In the genomic region with DNA sequence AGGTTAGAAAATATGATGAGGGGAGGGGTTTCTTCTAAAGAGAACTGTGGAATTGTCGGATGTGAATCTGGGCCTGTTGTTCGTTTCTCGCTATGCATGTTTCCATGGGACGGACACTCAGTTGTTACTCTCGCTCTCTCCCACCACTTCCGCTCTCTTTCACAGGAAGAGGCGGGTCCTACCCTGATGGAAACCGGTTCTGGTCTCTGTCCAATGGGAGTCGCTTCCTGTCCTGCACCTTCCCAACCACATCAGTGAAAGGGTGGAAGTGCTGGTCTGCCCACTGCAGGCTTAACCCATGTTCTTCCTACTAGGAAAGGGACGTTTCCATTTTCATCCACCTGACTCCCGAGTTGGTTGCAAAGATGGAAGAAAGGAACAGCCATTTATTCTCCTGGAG, we compare ENCODE assay signal across 15 cellular contexts.
DNase-seq lines count a peak whose midpoint lies in the region; ATAC-seq and TF ChIP-seq lines count a peak whose summit lies in the region.
"Had no signal": no experiment of that assay in that cellular context is flagged by ENCODE, and none has a peak within 500 bp of the region (broad histone marks: within the 10 kb centered on the region; RNA-seq: fewer than 3 reads in every experiment).

No MANE protein-coding gene starts in this region.

- H3K4me3 Mint-ChIP-seq in activated naive CD8-positive, alpha-beta T cell treated with anti-CD3 and anti-CD28 coated beads, Interleukin-2, amount 50 U/mL, for 24 hours: peak overlapping the region; percentile 21
- no peak overlapping the region for H3K4me3 Mint-ChIP-seq in activated naive CD8-positive, alpha-beta T cell treated with anti-CD3 and anti-CD28 coated beads for 36 hours
- peak overlapping the region in 1 of 2 donors; percentile 49 for H3K4me3 Mint-ChIP-seq in activated T-cell treated with anti-CD3 and anti-CD28 coated beads, Interleukin-2, amount 50 U/mL, for 72 hours
- H3K4me3 Mint-ChIP-seq: activated CD8-positive, alpha-beta memory T cell treated with anti-CD3 and anti-CD28 coated beads, Interleukin-2, amount 10 ng/mL, durations not matched to agents 7 days and 5 days had no signal

- no peak overlapping the region for H3K27ac Mint-ChIP-seq in activated naive CD8-positive, alpha-beta T cell treated with anti-CD3 and anti-CD28 coated beads, Interleukin-2, amount 50 U/mL, for 24 hours
- H3K27ac Mint-ChIP-seq in activated naive CD8-positive, alpha-beta T cell treated with anti-CD3 and anti-CD28 coated beads for 36 hours: no peak overlapping the region
- H3K27ac Mint-ChIP-seq in activated T-cell treated with anti-CD3 and anti-CD28 coated beads, Interleukin-2, amount 50 U/mL, for 72 hours: no peak overlapping the region
- H3K27ac Mint-ChIP-seq: activated CD8-positive, alpha-beta memory T cell treated with anti-CD3 and anti-CD28 coated beads, Interleukin-2, amount 10 ng/mL, durations not matched to agents 7 days and 5 days; CD8-positive, alpha-beta memory T cell had no signal

- no peaks in the 10 kb centered on the region for H3K27me3 Mint-ChIP-seq in activated naive CD8-positive, alpha-beta T cell treated with anti-CD3 and anti-CD28 coated beads, Interleukin-2, amount 50 U/mL, for 24 hours
- no peaks in the 10 kb centered on the region for H3K27me3 Mint-ChIP-seq in activated naive CD8-positive, alpha-beta T cell treated with anti-CD3 and anti-CD28 coated beads for 36 hours
- peaks cover 21% of the 10 kb centered on the region for H3K27me3 Mint-ChIP-seq in activated T-cell treated with anti-CD3 and anti-CD28 coated beads, Interleukin-2, amount 50 U/mL, for 72 hours (ENCODE audit: low read depth)
- H3K27me3 Mint-ChIP-seq: activated CD8-positive, alpha-beta memory T cell treated with anti-CD3 and anti-CD28 coated beads, Interleukin-2, amount 10 ng/mL, durations not matched to agents 7 days and 5 days had no signal

- H3K9me3 Mint-ChIP-seq in activated naive CD8-positive, alpha-beta T cell treated with anti-CD3 and anti-CD28 coated beads, Interleukin-2, amount 50 U/mL, for 24 hours: no peaks in the 10 kb centered on the region
- H3K9me3 Mint-ChIP-seq in activated naive CD8-positive, alpha-beta T cell treated with anti-CD3 and anti-CD28 coated beads for 36 hours: peaks cover 4% of the 10 kb centered on the region
- H3K9me3 Mint-ChIP-seq in activated T-cell treated with anti-CD3 and anti-CD28 coated beads, Interleukin-2, amount 50 U/mL, for 72 hours: peaks cover 0 to 2% of the 10 kb centered on the region in 2 donors

- no peaks in the 10 kb centered on the region for H3K36me3 Mint-ChIP-seq in activated naive CD8-positive, alpha-beta T cell treated with anti-CD3 and anti-CD28 coated beads, Interleukin-2, amount 50 U/mL, for 24 hours (ENCODE audit: low read depth)
- H3K36me3 Mint-ChIP-seq in activated naive CD8-positive, alpha-beta T cell treated with anti-CD3 and anti-CD28 coated beads for 36 hours: peaks cover 8% of the 10 kb centered on the region
- H3K36me3 Mint-ChIP-seq in activated T-cell treated with anti-CD3 and anti-CD28 coated beads, Interleukin-2, amount 50 U/mL, for 72 hours (ENCODE audit: insufficient read depth in 2 of 2): peaks cover 0 to 6% of the 10 kb centered on the region in 2 donors
- H3K36me3 Mint-ChIP-seq: activated CD8-positive, alpha-beta memory T cell treated with anti-CD3 and anti-CD28 coated beads, Interleukin-2, amount 10 ng/mL, durations not matched to agents 7 days and 5 days; CD8-positive, alpha-beta memory T cell had no signal

- peak overlapping the region; percentile 13 to 65 (median 36) for H3K27ac ChIP-seq in upper lobe of left lung
- H3K27ac ChIP-seq: gastrocnemius medialis, parathyroid adenoma had no signal

- peaks cover 0 to 3% (median 0%) of the 10 kb centered on the region in 4 donors for H3K36me3 ChIP-seq in upper lobe of left lung
- H3K36me3 ChIP-seq: gastrocnemius medialis had no signal

- TF ChIP-seq POLR2A in upper lobe of left lung (IDR thresholded peaks at IDR 0.05): no peak

- peaks cover 0 to 14% (median 10%) of the 10 kb centered on the region in 4 donors for H3K4me1 ChIP-seq in upper lobe of left lung
- H3K4me1 ChIP-seq: gastrocnemius medialis, parathyroid adenoma had no signal

- H3K9me3 ChIP-seq in upper lobe of left lung: no peaks in the 10 kb centered on the region
- H3K9me3 ChIP-seq: gastrocnemius medialis had no signal

- no peaks in the 10 kb centered on the region for H3K27me3 ChIP-seq in upper lobe of left lung
- H3K27me3 ChIP-seq: gastrocnemius medialis had no signal

- WGBS in upper lobe of left lung, 2 donors: 42 to 49% methylated on average over 11 of the region's 11 CpGs

- peaks cover 6% of the 10 kb centered on the region for H3K4me1 Mint-ChIP-seq in activated naive CD8-positive, alpha-beta T cell treated with anti-CD3 and anti-CD28 coated beads, Interleukin-2, amount 50 U/mL, for 24 hours
- peaks cover 5% of the 10 kb centered on the region for H3K4me1 Mint-ChIP-seq in activated naive CD8-positive, alpha-beta T cell treated with anti-CD3 and anti-CD28 coated beads for 36 hours
- H3K4me1 Mint-ChIP-seq in activated T-cell treated with anti-CD3 and anti-CD28 coated beads, Interleukin-2, amount 50 U/mL, for 72 hours (ENCODE audit: low read depth): peaks cover 5% of the 10 kb centered on the region
- H3K4me1 Mint-ChIP-seq: activated CD8-positive, alpha-beta memory T cell treated with anti-CD3 and anti-CD28 coated beads, Interleukin-2, amount 10 ng/mL, durations not matched to agents 7 days and 5 days; CD8-positive, alpha-beta memory T cell had no signal

- H3K4me3 ChIP-seq in upper lobe of left lung: peak overlapping the region in 3 of 4 donors; percentile 9 to 40 (median 25)
- H3K4me3 ChIP-seq: GM12878 had no signal

- no peak for ATAC-seq in activated naive CD8-positive, alpha-beta T cell treated with anti-CD3 and anti-CD28 coated beads, Interleukin-2, amount 50 U/mL, for 24 hours
- ATAC-seq in upper lobe of left lung (ENCODE audit: low FRiP score in 2 of 2): peak in 1 of 2 donors; percentile 57
- no peak for ATAC-seq in HG02623 (IDR thresholded peaks at IDR 0.05; ENCODE audit: unreplicated experiment)
- ATAC-seq in HG03135 (IDR thresholded peaks at IDR 0.05; ENCODE audit: unreplicated experiment): no peak
- no peak for ATAC-seq in activated T-cell treated with anti-CD3 and anti-CD28 coated beads, Interleukin-2, amount 50 U/mL, for 72 hours (replicated peaks in 1 of 2)
- ATAC-seq: activated CD8-positive, alpha-beta memory T cell treated with anti-CD3 and anti-CD28 coated beads, Interleukin-2, amount 10 ng/mL, durations not matched to agents 7 days and 5 days; gastrocnemius medialis; GM12878 had no signal

- TF ChIP-seq EP300 in upper lobe of left lung (IDR thresholded peaks at IDR 0.05): no peak

- TF ChIP-seq CTCF in upper lobe of left lung (IDR thresholded peaks at IDR 0.05): no peak

- no peak for DNase-seq in activated naive CD8-positive, alpha-beta T cell treated with anti-CD3 and anti-CD28 coated beads, Interleukin-2, amount 50 U/mL, for 24 hours
- DNase-seq in activated naive CD8-positive, alpha-beta T cell treated with anti-CD3 and anti-CD28 coated beads for 36 hours: no peak
- DNase-seq in dermis microvascular lymphatic vessel endothelial cell (ENCODE audit: low read depth in 2 of 2) (peak; percentile 59 to 61), lung microvascular endothelial cell (ENCODE audit: low read depth in 2 of 2) (peak; percentile 47 to 81), upper lobe of left lung (peak in 1 of 2 donors; percentile 46)
- DNase-seq in activated T-cell treated with anti-CD3 and anti-CD28 coated beads, Interleukin-2, amount 50 U/mL, for 72 hours: no peak
- DNase-seq: activated CD8-positive, alpha-beta memory T cell treated with anti-CD3 and anti-CD28 coated beads, Interleukin-2, amount 10 ng/mL, durations not matched to agents 7 days and 5 days; activated effector memory CD4-positive, alpha-beta T cell treated with anti-CD3 and anti-CD28 coated beads, Interleukin-2, amount 50 U/mL, for 16 hours; CD8-positive, alpha-beta memory T cell; gastrocnemius medialis; NCI-H1048 had no signal

Comparison
In these comparisons a context has a peak if more than half of its experiments do, and no peak if none do; other contexts are left out.
1. DNase-seq: peak in dermis microvascular lymphatic vessel endothelial cell (2 of 2) and lung microvascular endothelial cell (2 of 2); none in activated naive CD8-positive, alpha-beta T cell treated with anti-CD3 and anti-CD28 coated beads, Interleukin-2, amount 50 U/mL, for 24 hours (single experiment), activated naive CD8-positive, alpha-beta T cell treated with anti-CD3 and anti-CD28 coated beads for 36 hours (single experiment) and activated T-cell treated with anti-CD3 and anti-CD28 coated beads, Interleukin-2, amount 50 U/mL, for 72 hours (0 of 2).